In the genomic region with DNA sequence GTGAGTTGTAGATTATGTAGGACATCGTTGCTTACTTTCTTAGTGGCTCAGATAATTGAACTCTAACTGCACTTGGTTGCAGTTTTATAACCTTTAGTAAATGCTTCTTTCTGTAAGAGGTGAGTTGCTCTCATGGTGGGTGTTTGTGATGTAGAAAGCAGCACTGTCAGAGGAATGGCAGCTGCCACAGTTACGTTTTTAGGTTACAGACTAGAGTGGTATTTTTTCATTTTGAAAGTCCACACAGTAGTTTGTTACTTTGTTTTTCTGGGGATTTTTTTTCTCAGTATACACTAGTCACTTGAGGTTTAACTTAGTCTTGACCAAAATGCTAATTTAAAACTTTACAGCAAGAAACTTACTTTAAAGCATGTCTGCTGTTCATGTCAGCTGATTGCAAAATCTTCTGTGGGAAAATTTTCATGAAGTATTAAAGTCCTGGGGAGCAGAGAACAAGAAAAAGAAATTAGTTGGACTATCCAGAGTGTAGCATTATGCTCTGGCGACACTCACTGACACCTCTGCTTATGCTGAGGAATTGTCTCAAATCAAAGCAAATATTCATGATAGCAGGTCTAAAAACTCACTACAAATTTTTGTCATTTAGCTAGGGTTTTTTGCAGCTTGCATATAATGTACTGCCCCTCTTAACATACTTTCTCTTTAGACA, we compare ENCODE assay signal across 13 cellular contexts. TPM values are rescaled to one million over a fixed set of nuclear protein-coding genes. Genes with fewer than 3 reads are reported as not detected.
DNase-seq lines count a peak whose midpoint lies in the region; ATAC-seq, FAIRE-seq and TF ChIP-seq lines count a peak whose summit lies in the region.
"Had no signal": no experiment of that assay in that cellular context is flagged by ENCODE, and none has a peak within 500 bp of the region (broad histone marks: within the 10 kb centered on the region; RNA-seq: fewer than 3 reads in every experiment).

No MANE protein-coding gene starts in this region.

- H3K18ac ChIP-seq in mesenchymal stem cell (ENCODE audit: low read depth in 1 of 2, low read length in 2 of 2), result no peak overlapping the region

- H3K27ac ChIP-seq in mesenchymal stem cell (ENCODE audit: low read length, poor library complexity, severe bottlenecking), result peak overlapping the region; percentile 82
- peak overlapping the region in 1 of 4 donors; percentile 14 for H3K27ac ChIP-seq in pancreas
- H3K27ac ChIP-seq: colonic mucosa, PC-9, thoracic aorta had no signal

- WGBS in mesenchymal stem cell, result 93% methylated on average over 3 of the region's 3 CpGs
- 30 to 40% methylated on average over 3 of the region's 3 CpGs for WGBS in pancreas, 2 donors

- H4K91ac ChIP-seq in mesenchymal stem cell (ENCODE audit: low read length), result no peak overlapping the region

- H3K4ac ChIP-seq in mesenchymal stem cell (ENCODE audit: low read depth in 1 of 2, low read length in 2 of 2), result no peak overlapping the region

- H3K4me3 ChIP-seq in mesenchymal stem cell (ENCODE audit: insufficient read depth in 1 of 2, low read depth in 1 of 2, low read length in 2 of 2) (no peak overlapping the region), pancreas (no peak overlapping the region), H7 (ENCODE audit: insufficient read depth, low read depth, low read length) (no peak overlapping the region)
- H3K4me3 ChIP-seq: colonic mucosa, PC-9, thoracic aorta had no signal

- FAIRE-seq in pancreas (lab: Jason Lieb, UNC), result no peak

- H3K4me1 ChIP-seq in mesenchymal stem cell (ENCODE audit: control insufficient read depth, insufficient read depth, low read depth, low read length) (peaks cover 3% of the 10 kb centered on the region), pancreas (peaks cover 49 to 80% (median 67%) of the 10 kb centered on the region in 3 donors)
- H3K4me1 ChIP-seq: colonic mucosa had no signal

- H3K27me3 ChIP-seq in mesenchymal stem cell (ENCODE audit: control insufficient read depth in 1 of 2, insufficient read depth in 1 of 2, low read length in 2 of 2) (no peaks in the 10 kb centered on the region), pancreas (no peaks in the 10 kb centered on the region), H7 (ENCODE audit: control insufficient read depth, insufficient read depth, low read length) (no peaks in the 10 kb centered on the region)
- H3K27me3 ChIP-seq: colonic mucosa had no signal

- H2BK120ac ChIP-seq in mesenchymal stem cell (ENCODE audit: low read depth, low read length), result no peak overlapping the region

- intact Hi-C loops in pancreas (cut with DNase I), result no loop called here

- H3K36me3 ChIP-seq in mesenchymal stem cell (ENCODE audit: control insufficient read depth in 1 of 2, insufficient read depth in 2 of 2, low read depth in 1 of 2, low read length in 2 of 2) (no peaks in the 10 kb centered on the region), pancreas (no peaks in the 10 kb centered on the region), H7 (replicated peaks; ENCODE audit: control insufficient read depth, insufficient read depth, low read length) (no peaks in the 10 kb centered on the region)
- H3K36me3 ChIP-seq: colonic mucosa, thoracic aorta had no signal

- no peak overlapping the region for H3K23ac ChIP-seq in mesenchymal stem cell (ENCODE audit: low read length in 2 of 2)

- no peaks in the 10 kb centered on the region for H3K9me3 ChIP-seq in mesenchymal stem cell (ENCODE audit: control insufficient read depth, low read length)
- H3K9me3 ChIP-seq in pancreas, result no peaks in the 10 kb centered on the region
- H3K9me3 ChIP-seq: colonic mucosa, thoracic aorta had no signal

- peak overlapping the region; percentile 78 for H2AK5ac ChIP-seq in mesenchymal stem cell (ENCODE audit: low read length, severe bottlenecking)

- peaks cover 11% of the 10 kb centered on the region for H3K79me1 ChIP-seq in mesenchymal stem cell (replicated peaks; ENCODE audit: low read length, poor library complexity, severe bottlenecking)

- no peak overlapping the region for H2AFZ ChIP-seq in mesenchymal stem cell (ENCODE audit: low read depth, low read length)
- H2AFZ ChIP-seq: PC-9 had no signal

- ATAC-seq in GM18511 (IDR thresholded peaks at IDR 0.05; ENCODE audit: unreplicated experiment) (peak; percentile 37), GM21390 (IDR thresholded peaks at IDR 0.05; ENCODE audit: unreplicated experiment) (peak; percentile 61), HG03432 (IDR thresholded peaks at IDR 0.05; ENCODE audit: unreplicated experiment) (peak; percentile 52), pancreas (no peak), GM21737 (IDR thresholded peaks at IDR 0.05; ENCODE audit: unreplicated experiment) (no peak)

- H4K8ac ChIP-seq in mesenchymal stem cell (ENCODE audit: low read length), result no peak overlapping the region

- TF ChIP-seq CTCF in pancreas (IDR thresholded peaks at IDR 0.05), result no peak

- H2BK12ac ChIP-seq in mesenchymal stem cell (ENCODE audit: low read length in 2 of 2), result no peak overlapping the region

- H3K9ac ChIP-seq in mesenchymal stem cell (ENCODE audit: low read length), result no peak overlapping the region

- H2BK15ac ChIP-seq in mesenchymal stem cell (ENCODE audit: low read depth, poor library complexity, severe bottlenecking), result no peak overlapping the region

- H3K14ac ChIP-seq in mesenchymal stem cell (ENCODE audit: low read length in 2 of 2), result no peak overlapping the region

- H2BK5ac ChIP-seq in mesenchymal stem cell (ENCODE audit: low read depth, low read length, poor library complexity, severe bottlenecking), result no peak overlapping the region

- H3K4me2 ChIP-seq in mesenchymal stem cell (ENCODE audit: low read length, poor library complexity, severe bottlenecking), result no peak overlapping the region
- H3K4me2 ChIP-seq: PC-9 had no signal

- DNase-seq in mesenchymal stem cell, result no peak
- DNase-seq in DMS53 treated with DMSO at 0.1 percent for 48 hours (lab: John Stamatoyannopoulos, UW; ENCODE audit: unreplicated experiment), result no peak
- no peak for DNase-seq in pancreas
- DNase-seq in H7, result no peak
- DNase-seq: colonic mucosa, COR-L47, PC-9, posterior cingulate gyrus had no signal

RNA-seq across cellular contexts. Expression of gene AFTPH, which starts 14.8 kb away (rescaled TPM):
- 10.9 TPM for polyA plus RNA-seq in mesenchymal stem cell (2013, experiment 1 of 2)
- 11.9 TPM for polyA plus RNA-seq in mesenchymal stem cell (2013, experiment 2 of 2)
- total RNA-seq in pancreas, result 10 to 100 TPM; 16.1 to 26.3 (median 19.2) TPM
- polyA plus RNA-seq in pancreas, result 10 to 100 TPM; 19.7 to 35.4 TPM
- total RNA-seq in H7 (2014; rRNA removed; shearing (Covaris generic)), result 10.6 and 15.0 TPM in 2 replicates

Comparison
In these comparisons a context has a peak if more than half of its experiments do, and no peak if none do; other contexts are left out.
1. ATAC-seq: peak in GM18511 (single experiment), GM21390 (single experiment) and HG03432 (single experiment); none in pancreas (0 of 4) and GM21737 (single experiment).